Comparison of ENCODE assay signal across 6 cellular contexts in genomic region chrX:82041034-82041433, GRCh38.
"Had no signal": no experiment of that assay in that cellular context is flagged by ENCODE, and none has a peak within 500 bp of the region (broad histone marks: within the 10 kb centered on the region; RNA-seq: fewer than 3 reads in every experiment).

No MANE protein-coding gene starts in this region.

- H3K27ac Mint-ChIP-seq: IgD-negative memory B cell had no signal

- H3K4me3 ChIP-seq: K562 had no signal

- H3K36me3 Mint-ChIP-seq: IgD-negative memory B cell had no signal

- FAIRE-seq: HTR-8/SVneo, K562 had no signal

- H3K4me3 Mint-ChIP-seq: IgD-negative memory B cell had no signal

- DNase-seq: IMR-90, KBM-7 had no signal

- H3K27ac ChIP-seq: HL-60 had no signal

- H3K27me3 Mint-ChIP-seq: IgD-negative memory B cell had no signal

- H3K4me1 Mint-ChIP-seq: IgD-negative memory B cell had no signal

- ATAC-seq: K562 had no signal
